In genomic region chr14:21169587-21169986, GRCh38 we compare ENCODE assay signal across 16 cellular contexts. TPM values are rescaled to one million over a fixed set of nuclear protein-coding genes. Genes with fewer than 3 reads are reported as not detected.
A peak's percentile ranks its signal among the peaks of the same experiment; 100 is the strongest.
DNase-seq lines count a peak whose midpoint lies in the region; ATAC-seq and TF ChIP-seq lines count a peak whose summit lies in the region.
"Had no signal": no experiment of that assay in that cellular context is flagged by ENCODE, and none has a peak within 500 bp of the region (broad histone marks: within the 10 kb centered on the region; RNA-seq: fewer than 3 reads in every experiment).

No MANE protein-coding gene starts in this region.

- H3K27me3 Mint-ChIP-seq in HFFc6 (ENCODE audit: insufficient read depth) = peaks cover 21% of the 10 kb centered on the region

- no peaks in the 10 kb centered on the region; the same call in 1 of the 2 replicates for H3K9me3 Mint-ChIP-seq in HFFc6

- H3K79me2 ChIP-seq in DND-41 (ENCODE audit: insufficient read depth, low read length) = no peaks in the 10 kb centered on the region

- H3K4me1 ChIP-seq in DND-41 (ENCODE audit: insufficient read depth, low read length) = no peaks in the 10 kb centered on the region
- no peaks in the 10 kb centered on the region for H3K4me1 ChIP-seq in SJCRH30
- H3K4me1 ChIP-seq in lower lobe of right lung = no peaks in the 10 kb centered on the region
- no peaks in the 10 kb centered on the region for H3K4me1 ChIP-seq in upper lobe of right lung
- H3K4me1 ChIP-seq: BE2C, Caco-2, HAP-1 had no signal

- peak; percentile 59; the same call in 2 of the 3 replicates for ATAC-seq in DND-41 (ENCODE audit: insufficient read depth, low read depth)
- peak; percentile 28 to 72 for ATAC-seq in lower lobe of right lung
- peak; percentile 64 for ATAC-seq in upper lobe of right lung
- ATAC-seq: A549 had no signal

- H3K36me3 Mint-ChIP-seq in HFFc6 (ENCODE audit: low read depth) = no peaks in the 10 kb centered on the region
- H3K36me3 Mint-ChIP-seq: IgD-negative memory B cell had no signal

- no peak for TF ChIP-seq CTCF in DND-41 (IDR thresholded peaks at IDR 0.05; ENCODE audit: borderline replicate concordance, extremely low read depth, low read length, poor library complexity, severe bottlenecking)
- no peak for TF ChIP-seq CTCF in lower lobe of right lung (IDR thresholded peaks at IDR 0.05)
- TF ChIP-seq CTCF in upper lobe of right lung (IDR thresholded peaks at IDR 0.05) = no peak
- no peak for TF ChIP-seq CTCF in HFFc6 (IDR thresholded peaks at IDR 0.05)

- no peak overlapping the region for H2AFZ ChIP-seq in DND-41 (ENCODE audit: low read depth, low read length)

- DNase-seq in DND-41 = peak; percentile 10
- DNase-seq in SJCRH30 = peak; percentile 24 to 37
- no peak for DNase-seq in lower lobe of right lung
- DNase-seq in upper lobe of right lung = no peak
- DNase-seq in NCI-H1436 (lab: John Stamatoyannopoulos, UW) = no peak
- no peak for DNase-seq in HFFc6
- no peak for DNase-seq in SKM-1 (lab: John Stamatoyannopoulos, UW; ENCODE audit: unreplicated experiment)
- DNase-seq: BE2C; Caco-2; CD8-positive, alpha-beta memory T cell; GF-D8 had no signal

- H3K27me3 ChIP-seq in DND-41 (ENCODE audit: insufficient read depth, low read length, poor library complexity) = peaks cover 8% of the 10 kb centered on the region
- no peaks in the 10 kb centered on the region for H3K27me3 ChIP-seq in SJCRH30
- peaks cover 5% of the 10 kb centered on the region for H3K27me3 ChIP-seq in lower lobe of right lung (ENCODE audit: low read depth)
- peaks cover 4% of the 10 kb centered on the region for H3K27me3 ChIP-seq in upper lobe of right lung

- H3K4me1 Mint-ChIP-seq in HFFc6 (ENCODE audit: low read depth) = no peaks in the 10 kb centered on the region
- H3K4me1 Mint-ChIP-seq: CD8-positive, alpha-beta memory T cell; IgD-negative memory B cell had no signal

- H3K27ac Mint-ChIP-seq in HFFc6 = no peak overlapping the region
- H3K27ac Mint-ChIP-seq: IgD-negative memory B cell had no signal

- no peaks in the 10 kb centered on the region for H3K36me3 ChIP-seq in DND-41 (ENCODE audit: insufficient read depth, low read length)
- H3K36me3 ChIP-seq in SJCRH30 = no peaks in the 10 kb centered on the region
- H3K36me3 ChIP-seq in lower lobe of right lung = no peaks in the 10 kb centered on the region
- H3K36me3 ChIP-seq in upper lobe of right lung = no peaks in the 10 kb centered on the region
- H3K36me3 ChIP-seq: BE2C, HAP-1 had no signal

- H4K20me1 ChIP-seq in DND-41 (ENCODE audit: insufficient read depth, low read length) = no peaks in the 10 kb centered on the region

- H3K27ac ChIP-seq in DND-41 (ENCODE audit: low read length) (no peak overlapping the region), SJCRH30 (no peak overlapping the region), lower lobe of right lung (no peak overlapping the region), upper lobe of right lung (no peak overlapping the region)
- H3K27ac ChIP-seq: A549 had no signal

- intact Hi-C loops in lower lobe of right lung (cut with DNase I) = no loop called here
- intact Hi-C loops in upper lobe of right lung (cut with DNase I) = no loop called here

- H3K4me3 ChIP-seq in DND-41 (ENCODE audit: low read depth in 1 of 2, low read length in 2 of 2) (no peak overlapping the region), SJCRH30 (no peak overlapping the region), lower lobe of right lung (no peak overlapping the region), upper lobe of right lung (no peak overlapping the region)
- H3K4me3 ChIP-seq: A549, HAP-1 had no signal

- H3K4me2 ChIP-seq in DND-41 (ENCODE audit: insufficient read depth, low read length) = no peak overlapping the region
- H3K4me2 ChIP-seq: A549 had no signal

- H3K9me3 ChIP-seq in DND-41 (ENCODE audit: insufficient read depth, low read length, severe bottlenecking) (no peaks in the 10 kb centered on the region), SJCRH30 (replicated peaks) (no peaks in the 10 kb centered on the region), lower lobe of right lung (no peaks in the 10 kb centered on the region), upper lobe of right lung (no peaks in the 10 kb centered on the region)
- H3K9me3 ChIP-seq: BE2C, Caco-2 had no signal

- H3K9ac ChIP-seq in DND-41 (ENCODE audit: low read depth, low read length) = no peak overlapping the region

- no peak overlapping the region for H3K4me3 Mint-ChIP-seq in HFFc6
- H3K4me3 Mint-ChIP-seq: CD8-positive, alpha-beta memory T cell; IgD-negative memory B cell had no signal

RNA-seq across cellular contexts. Expression of gene OR5AU1, which starts 13.7 kb away (rescaled TPM):
- total RNA-seq in SJCRH30 (2014; rRNA removed; shearing (Covaris generic)) = 0.03 TPM in 1 of 2 replicates, not detected in the other
- total RNA-seq in lower lobe of right lung (not detected), upper lobe of right lung (not detected)
- total RNA-seq in HFFc6 (2021; fragmentation: NEBNext Ultra II Directional; extraction: Animal tissue kit (Norgen Biotek cat#: 25700)) = not detected
- total RNA-seq: Caco-2; CD8-positive, alpha-beta memory T cell; H1; HT-29 had no signal

Comparison
In these comparisons a context has a peak if more than half of its experiments do, and no peak if none do; other contexts are left out.
1. DNase-seq: peak in DND-41 (single experiment) and SJCRH30 (2 of 2); none in lower lobe of right lung (single experiment), upper lobe of right lung (single experiment), NCI-H1436 (single experiment), HFFc6 (single experiment) and SKM-1 (single experiment).
2. Peak in every context shown above with its lines, with median percentiles within 50 percentile points of each other: ATAC-seq.